10 cellular contexts compared by ENCODE assay signal in genomic region chr18:80253871-80254492, GRCh38. TPM values are rescaled to one million over a fixed set of nuclear protein-coding genes. Genes with fewer than 3 reads are reported as not detected.
DNase-seq lines count a peak whose midpoint lies in the region; ATAC-seq and TF ChIP-seq lines count a peak whose summit lies in the region.
"Had no signal": no experiment of that assay in that cellular context is flagged by ENCODE, and none has a peak within 500 bp of the region (broad histone marks: within the 10 kb centered on the region; RNA-seq: fewer than 3 reads in every experiment).

No MANE protein-coding gene starts in this region.

- no peaks in the 10 kb centered on the region for H3K4me1 ChIP-seq in adipocyte (ENCODE audit: control insufficient read depth, insufficient read depth, low read length)
- H3K4me1 ChIP-seq: ascending aorta, vagina had no signal

- H3K27ac Mint-ChIP-seq in natural killer cell treated with Interleukin-12 subunit alpha and Interleukin-12 subunit beta and Interleukin-15 and Interleukin-18, amount 100 ng/mL, for 72 hours: no peak overlapping the region

- H3K4me3 Mint-ChIP-seq in natural killer cell treated with Interleukin-12 subunit alpha and Interleukin-12 subunit beta and Interleukin-15 and Interleukin-18, amount 100 ng/mL, for 72 hours: no peak overlapping the region

- no peaks in the 10 kb centered on the region for H3K9me3 ChIP-seq in adipocyte (ENCODE audit: control insufficient read depth, low read length)
- H3K9me3 ChIP-seq: ascending aorta, MG63, vagina had no signal

- peaks cover 0 to 4% of the 10 kb centered on the region in 2 donors for H3K4me1 Mint-ChIP-seq in natural killer cell treated with Interleukin-12 subunit alpha and Interleukin-12 subunit beta and Interleukin-15 and Interleukin-18, amount 100 ng/mL, for 72 hours (ENCODE audit: low read depth in 2 of 2)

- H3K4me3 ChIP-seq in LNCaP clone FGC (ENCODE audit: low read depth, low read length): no peak overlapping the region
- H3K4me3 ChIP-seq in adipocyte (ENCODE audit: low read length): no peak overlapping the region
- H3K4me3 ChIP-seq: ascending aorta, MG63, vagina had no signal

- H3K9ac ChIP-seq in adipocyte (ENCODE audit: low read length): no peak overlapping the region

- ATAC-seq in natural killer cell treated with Interleukin-12 subunit alpha and Interleukin-12 subunit beta and Interleukin-15 and Interleukin-18, amount 100 ng/mL, for 72 hours: peak; percentile 77 to 85
- no peak for ATAC-seq in GM19023 (IDR thresholded peaks at IDR 0.05; ENCODE audit: unreplicated experiment)

- peak; percentile 8 for DNase-seq in GM10266 (ENCODE audit: extremely low spot score)
- DNase-seq in LNCaP clone FGC (ENCODE audit: low read depth): peak; percentile 34
- peak; percentile 44 for DNase-seq in adipocyte (ENCODE audit: low read depth)
- DNase-seq in natural killer cell treated with Interleukin-12 subunit alpha and Interleukin-12 subunit beta and Interleukin-15 and Interleukin-18, amount 100 ng/mL, for 72 hours (ENCODE audit: low spot score): no peak
- DNase-seq in SW 1271 (lab: John Stamatoyannopoulos, UW): no peak
- no peak for DNase-seq in SIG-M5 (lab: John Stamatoyannopoulos, UW)
- DNase-seq: MG63 had no signal

- H3K36me3 Mint-ChIP-seq in natural killer cell treated with Interleukin-12 subunit alpha and Interleukin-12 subunit beta and Interleukin-15 and Interleukin-18, amount 100 ng/mL, for 72 hours: no peaks in the 10 kb centered on the region

- H3K27me3 Mint-ChIP-seq in natural killer cell treated with Interleukin-12 subunit alpha and Interleukin-12 subunit beta and Interleukin-15 and Interleukin-18, amount 100 ng/mL, for 72 hours: peaks cover 15 to 17% of the 10 kb centered on the region in 2 donors

- no peaks in the 10 kb centered on the region for H3K36me3 ChIP-seq in adipocyte (ENCODE audit: control insufficient read depth, insufficient read depth, low read length, severe bottlenecking)
- H3K36me3 ChIP-seq: ascending aorta, MG63, vagina had no signal

- no peak for TF ChIP-seq CTCF in GM10266 (IDR thresholded peaks at IDR 0.05; ENCODE audit: control insufficient read depth, insufficient read depth, low read depth, missing control alignments)
- no peak for TF ChIP-seq CTCF in LNCaP clone FGC (IDR thresholded peaks at IDR 0.05; ENCODE audit: control insufficient read depth, extremely low read depth, insufficient read depth)

- H3K27me3 ChIP-seq in adipocyte (replicated peaks; ENCODE audit: control insufficient read depth, insufficient read depth, low read length): no peaks in the 10 kb centered on the region
- H3K27me3 ChIP-seq: ascending aorta, MG63, vagina had no signal

- H3K9me3 Mint-ChIP-seq in natural killer cell treated with Interleukin-12 subunit alpha and Interleukin-12 subunit beta and Interleukin-15 and Interleukin-18, amount 100 ng/mL, for 72 hours: no peaks in the 10 kb centered on the region

RNA-seq across cellular contexts. Expression of gene PARD6G, which starts 6.7 kb away (rescaled TPM):
- total RNA-seq in natural killer cell treated with Interleukin-12 subunit alpha and Interleukin-12 subunit beta and Interleukin-15 and Interleukin-18, amount 100 ng/mL, for 72 hours: not detected

Comparison
In these comparisons a context has a peak if more than half of its experiments do, and no peak if none do; other contexts are left out.
1. DNase-seq: peak in GM10266 (single experiment), LNCaP clone FGC (single experiment) and adipocyte (single experiment); none in natural killer cell treated with Interleukin-12 subunit alpha and Interleukin-12 subunit beta and Interleukin-15 and Interleukin-18, amount 100 ng/mL, for 72 hours (single experiment), SW 1271 (0 of 2) and SIG-M5 (single experiment).